Comparison of ENCODE assay signal across 17 cellular contexts in the genomic region with DNA sequence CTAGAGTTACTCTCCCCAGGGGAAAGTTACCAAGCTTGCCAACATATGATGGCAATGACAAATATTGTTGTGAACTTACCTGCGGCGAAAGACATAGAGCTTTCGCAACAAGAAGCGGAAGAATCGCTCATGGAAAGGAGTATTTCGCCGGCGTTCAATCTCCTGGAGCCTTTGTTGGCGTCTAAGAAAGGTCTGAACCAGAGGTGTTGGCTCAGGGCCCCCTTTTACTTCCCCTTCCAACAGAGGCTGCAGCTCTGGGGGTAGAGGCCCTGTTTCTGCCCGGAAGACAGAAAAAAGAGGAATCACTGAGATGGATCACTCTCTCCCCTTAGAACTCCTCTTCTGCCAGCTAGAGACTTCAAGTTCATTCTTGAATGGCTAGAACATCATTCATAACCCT. TPM values are rescaled to one million over a fixed set of nuclear protein-coding genes. Genes with fewer than 3 reads are reported as not detected.
DNase-seq lines count a peak whose midpoint lies in the region; ATAC-seq and TF ChIP-seq lines count a peak whose summit lies in the region.
"Had no signal": no experiment of that assay in that cellular context is flagged by ENCODE, and none has a peak within 500 bp of the region (broad histone marks: within the 10 kb centered on the region; RNA-seq: fewer than 3 reads in every experiment).

No MANE protein-coding gene starts in this region.

- H3K4me3 ChIP-seq in HL-60 (replicated peaks; ENCODE audit: insufficient read depth, low read length) (no peak overlapping the region), left lung (no peak overlapping the region), spleen (no peak overlapping the region)
- H3K4me3 ChIP-seq: testis had no signal

- H3K27me3 Mint-ChIP-seq in T-helper 17 cell: no peaks in the 10 kb centered on the region

- H3K27me3 ChIP-seq in HL-60 (ENCODE audit: insufficient read depth, poor library complexity, severe bottlenecking) (no peaks in the 10 kb centered on the region), left lung (no peaks in the 10 kb centered on the region), spleen (replicated peaks in 1 of 7) (no peaks in the 10 kb centered on the region)
- H3K27me3 ChIP-seq: testis had no signal

- H3K27ac Mint-ChIP-seq in T-helper 17 cell: peak overlapping the region; percentile 75
- H3K27ac Mint-ChIP-seq: activated CD8-positive, alpha-beta T cell treated with anti-CD3 and anti-CD28 coated beads, Interleukin-2, amount 10 ng/mL, durations not matched to agents 7 days and 5 days had no signal

- intact Hi-C loops in left lung (cut with DNase I) (loop anchor here in 1 of 2 donors (10.0 kb wide), 1 partner anchor 136 kb away; a partner anchor contains a TSS), spleen (cut with DNase I; ENCODE audit: low total_unique reads) (loop anchor here (2.0 kb wide), 1 partner anchor 130 kb away; no protein-coding TSS in a partner anchor)

- no peak for TF ChIP-seq POLR2A in spleen (IDR thresholded peaks at IDR 0.05)

- H3K4me3 Mint-ChIP-seq in T-helper 17 cell: no peak overlapping the region
- H3K4me3 Mint-ChIP-seq: activated CD8-positive, alpha-beta T cell treated with anti-CD3 and anti-CD28 coated beads, Interleukin-2, amount 10 ng/mL, durations not matched to agents 7 days and 5 days; immature natural killer cell had no signal

- H3K27ac ChIP-seq in HL-60 (replicated peaks) (peak overlapping the region; percentile 54), left lung (peak overlapping the region; percentile 30 to 76), spleen (peak overlapping the region in 5 of 8 donors; percentile 45 to 71 (median 68))

- no peak for ATAC-seq in T-helper 17 cell
- no peak for ATAC-seq in left lung
- ATAC-seq: activated CD8-positive, alpha-beta T cell treated with anti-CD3 and anti-CD28 coated beads, Interleukin-2, amount 10 ng/mL, durations not matched to agents 7 days and 5 days had no signal

- 46 to 69% (median 58%) methylated on average over 10 of the region's 10 CpGs for WGBS in spleen, 5 donors

- H3K9me3 ChIP-seq in T-helper 17 cell (ENCODE audit: control insufficient read depth, low read length, poor library complexity, severe bottlenecking) (no peaks in the 10 kb centered on the region), left lung (no peaks in the 10 kb centered on the region), spleen (no peaks in the 10 kb centered on the region)
- H3K9me3 ChIP-seq: testis had no signal

- DNase-seq in HL-60 (ENCODE audit: low read depth in 1 of 2, low spot score in 1 of 2) (peak in 1 of 2 experiments; percentile 90), T-helper 17 cell (no peak), left lung (peak in 1 of 2 donors; percentile 39), spleen (no peak), GF-D8 (lab: John Stamatoyannopoulos, UW) (no peak), 8988T (no peak), SW 1271 (lab: John Stamatoyannopoulos, UW) (no peak), midbrain (lab: John Stamatoyannopoulos, UW) (no peak)
- DNase-seq: activated CD8-positive, alpha-beta T cell treated with anti-CD3 and anti-CD28 coated beads, Interleukin-2, amount 10 ng/mL, durations not matched to agents 7 days and 5 days; activated effector memory CD4-positive, alpha-beta T cell treated with anti-CD3 and anti-CD28 coated beads, Interleukin-2, amount 50 U/mL, for 16 hours; DND-41; foreskin melanocyte; immature natural killer cell; NCI-H187 treated with DMSO at 0.1 percent for 48 hours; NCI-H524 treated with DMSO at 0.1 percent for 48 hours; RPMI8226; testis had no signal

- peaks cover 2 to 35% of the 10 kb centered on the region in 2 donors for H3K4me1 ChIP-seq in left lung
- H3K4me1 ChIP-seq in spleen: peaks cover 2 to 30% (median 16%) of the 10 kb centered on the region in 6 donors
- H3K4me1 ChIP-seq: testis had no signal

- peaks cover 0 to 87% of the 10 kb centered on the region in 2 donors for H3K36me3 ChIP-seq in left lung
- peaks cover 0 to 100% (median 67%) of the 10 kb centered on the region in 6 donors for H3K36me3 ChIP-seq in spleen

- H3K36me3 Mint-ChIP-seq in T-helper 17 cell (ENCODE audit: low read depth): peaks cover 4% of the 10 kb centered on the region

- TF ChIP-seq CTCF in HL-60 (IDR thresholded peaks at IDR 0.05; ENCODE audit: insufficient read depth, low read length) (no peak), left lung (IDR thresholded peaks at IDR 0.05) (no peak), spleen (IDR thresholded peaks at IDR 0.05 in 8 of 11, conservative IDR thresholded peaks at IDR 0.05 in 3 of 11) (no peak)

- peaks cover 4% of the 10 kb centered on the region for H3K4me1 Mint-ChIP-seq in T-helper 17 cell

RNA-seq across cellular contexts. Expression of a gene that starts 10.8 kb away (rescaled TPM):
- 10 to 100 TPM; 15.6 to 17.8 TPM for total RNA-seq in T-helper 17 cell
- 100 to 1,000 TPM in 1 of 2 donors, 10 to 100 TPM in 1; 71.8 to 126 TPM for total RNA-seq in left lung
- total RNA-seq in spleen: 10 to 100 TPM; 25.6 to 42.1 (median 31.9) TPM
- polyA plus RNA-seq in spleen: 10 to 100 TPM; 11.0 to 15.7 (median 15.0) TPM

RNA-seq across cellular contexts. Expression of a gene that starts 11.5 kb away (rescaled TPM):
- total RNA-seq in T-helper 17 cell (100 to 1,000 TPM in 1 of 2 donors, 10 to 100 TPM in 1; 98.6 to 110 TPM), left lung (100 to 1,000 TPM; 135 to 194 TPM), spleen (100 to 1,000 TPM; 125 to 195 (median 145) TPM)
- 10 to 100 TPM; 41.3 to 89.0 (median 71.4) TPM for polyA plus RNA-seq in spleen

RNA-seq across cellular contexts. Expression of a gene that starts 26.9 kb away (rescaled TPM):
- total RNA-seq in T-helper 17 cell (100 to 1,000 TPM in 1 of 2 donors, 10 to 100 TPM in 1; 82.3 to 104 TPM), left lung (100 to 1,000 TPM; 176 to 250 TPM), spleen (100 to 1,000 TPM; 119 to 179 (median 145) TPM)
- polyA plus RNA-seq in spleen: 100 to 1,000 TPM; 223 to 401 (median 350) TPM

RNA-seq across cellular contexts. Expression of a gene that starts 33.8 kb away (rescaled TPM):
- total RNA-seq in T-helper 17 cell: 10 to 100 TPM; 38.2 to 39.5 TPM
- 10 to 100 TPM; 58.2 to 87.7 TPM for total RNA-seq in left lung
- 10 to 100 TPM; 58.5 to 89.1 (median 64.0) TPM for total RNA-seq in spleen
- 100 to 1,000 TPM in 2 of 3 donors, 10 to 100 TPM in 1; 71.0 to 129 (median 120) TPM for polyA plus RNA-seq in spleen

RNA-seq across cellular contexts. Expression of a gene that starts 45.1 kb away (rescaled TPM):
- 10 to 100 TPM; 42.8 to 43.3 TPM for total RNA-seq in T-helper 17 cell
- 100 to 1,000 TPM; 101 to 107 TPM for total RNA-seq in left lung
- 100 to 1,000 TPM in 3 of 7 donors, 10 to 100 TPM in 4; 72.9 to 154 (median 82.1) TPM for total RNA-seq in spleen
- 100 to 1,000 TPM; 139 to 184 (median 148) TPM for polyA plus RNA-seq in spleen
